1 cellular context compared by ENCODE assay signal in the genomic region with DNA sequence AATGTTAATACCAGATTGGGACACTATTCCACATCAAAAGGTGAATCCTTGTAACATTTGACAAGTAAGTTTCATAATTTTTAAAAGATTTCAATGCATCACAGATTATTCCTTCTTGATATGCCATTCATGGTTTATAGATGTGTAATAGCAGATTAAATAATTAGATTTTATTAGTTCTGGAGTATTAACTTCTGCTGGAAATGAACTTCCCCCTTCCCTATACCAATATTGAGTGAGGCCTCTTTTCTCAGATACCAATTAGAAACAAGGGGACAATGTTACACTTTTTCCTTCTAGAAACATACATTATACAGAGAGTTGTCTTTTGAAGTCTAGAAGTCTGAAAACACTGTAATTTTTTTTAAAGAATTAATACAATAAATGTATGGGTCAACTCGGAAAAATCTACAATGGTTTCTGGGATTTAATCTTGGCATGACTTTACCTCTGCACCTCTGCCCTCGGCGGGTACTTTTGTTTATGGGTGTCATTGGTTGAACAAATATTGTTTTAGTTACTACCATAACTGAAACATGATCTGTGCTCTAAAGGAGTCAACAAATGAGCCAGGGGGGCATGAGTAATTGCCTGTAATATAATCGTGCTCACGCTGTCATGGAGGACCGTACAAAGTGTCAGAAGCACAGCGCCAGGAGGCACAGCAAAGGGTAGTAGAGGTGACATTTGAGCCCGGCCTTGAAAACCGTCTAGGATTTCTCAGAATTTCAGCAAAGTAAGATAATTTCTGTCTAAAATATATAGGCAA.
TF ChIP-seq lines count a peak whose summit lies in the region.

No MANE protein-coding gene starts in this region.

TF ChIP-seq in HEK293, 187 proteins besides CTCF, POLR2A, EP300 and RAD21 (continued from another document and continues in another):
- TF ChIP-seq IKZF3 (tag by site-specific recombination; IDR thresholded peaks at IDR 0.05) (0 out of 2 replicates have a peak, but pooled peaks have one; percentile 46), YY1 (tag by site-specific recombination; IDR thresholded peaks at IDR 0.05) (0 out of 2 replicates have a peak, but pooled peaks have one; percentile 40), ZNF747 (tag by site-specific recombination; IDR thresholded peaks at IDR 0.05) (no peak), ZNF670 (tag by site-specific recombination; IDR thresholded peaks at IDR 0.05; ENCODE audit: low read depth) (no peak), GLIS1 (tag by site-specific recombination; IDR thresholded peaks at IDR 0.05) (peak; percentile 94), BCL11A (tag by site-specific recombination; IDR thresholded peaks at IDR 0.05; ENCODE audit: low read depth) (peak; percentile 94; the same call in 1 of the 2 replicates), ZNF530 (tag by site-specific recombination; IDR thresholded peaks at IDR 0.05; ENCODE audit: low read depth) (no peak), ZNF423 (tag by site-specific recombination; IDR thresholded peaks at IDR 0.05) (no peak), HOXA7 (CRISPR knock-in tag; IDR thresholded peaks at IDR 0.05; ENCODE audit: borderline replicate concordance) (no peak), ZNF214 (tag by site-specific recombination; IDR thresholded peaks at IDR 0.05; ENCODE audit: borderline replicate concordance) (no peak), SALL2 (tag by site-specific recombination; IDR thresholded peaks at IDR 0.05; ENCODE audit: borderline replicate concordance) (no peak), ZNF426 (tag by site-specific recombination; IDR thresholded peaks at IDR 0.05) (no peak), ZNF549 (tag by site-specific recombination; IDR thresholded peaks at IDR 0.05) (no peak), HOXC10 (CRISPR knock-in tag; IDR thresholded peaks at IDR 0.05) (no peak), GLI2 (tag by site-specific recombination; IDR thresholded peaks at IDR 0.05; ENCODE audit: borderline replicate concordance, low read depth) (no peak), SETDB1 (IDR thresholded peaks at IDR 0.05; ENCODE audit: insufficient read length, low read length) (no peak), ZNF175 (tag by site-specific recombination; IDR thresholded peaks at IDR 0.05) (no peak), ZNF146 (tag by site-specific recombination; IDR thresholded peaks at IDR 0.05) (no peak), ZNF169 (tag by site-specific recombination; IDR thresholded peaks at IDR 0.05) (no peak), ZSCAN30 (tag by site-specific recombination; IDR thresholded peaks at IDR 0.05) (peak; percentile 86), OSR2 (tag by site-specific recombination; IDR thresholded peaks at IDR 0.05) (peak; percentile 93), ZBTB7A (tag by site-specific recombination; IDR thresholded peaks at IDR 0.05; ENCODE audit: low read depth) (no peak), KLF8 (tag by site-specific recombination; IDR thresholded peaks at IDR 0.05) (peak; percentile 36; the same call in 1 of the 2 replicates), ZBTB8A (tag by site-specific recombination; IDR thresholded peaks at IDR 0.05) (peak; percentile 38; the same call in 1 of the 2 replicates), ZNF639 (tag by site-specific recombination; IDR thresholded peaks at IDR 0.05) (peak; percentile 34; the same call in 1 of the 2 replicates), ZBTB1 (tag by site-specific recombination; IDR thresholded peaks at IDR 0.05) (no peak), ZNF692 (tag by site-specific recombination; IDR thresholded peaks at IDR 0.05) (no peak), ZSCAN16 (tag by site-specific recombination; IDR thresholded peaks at IDR 0.05) (no peak), WT1 (tag by site-specific recombination; IDR thresholded peaks at IDR 0.05) (peak; percentile 88), ZNF174 (tag by site-specific recombination; IDR thresholded peaks at IDR 0.05) (no peak), TCF7L2 (IDR thresholded peaks at IDR 0.05; ENCODE audit: borderline replicate concordance, low read depth, low read length) (peak; percentile 68), ZNF350 (tag by site-specific recombination; IDR thresholded peaks at IDR 0.05) (no peak), PATZ1 (tag by site-specific recombination; IDR thresholded peaks at IDR 0.05) (peak; percentile 71), ZBTB48 (tag by site-specific recombination; IDR thresholded peaks at IDR 0.05) (no peak), ZNF501 (tag by site-specific recombination; IDR thresholded peaks at IDR 0.05) (no peak), ZNF324 (tag by site-specific recombination; IDR thresholded peaks at IDR 0.05) (no peak), AEBP2 (tag by site-specific recombination; IDR thresholded peaks at IDR 0.05; ENCODE audit: borderline replicate concordance) (no peak), ZIC2 (tag by site-specific recombination; IDR thresholded peaks at IDR 0.05) (peak; percentile 52), ZNF354C (tag by site-specific recombination; IDR thresholded peaks at IDR 0.05; ENCODE audit: borderline replicate concordance, low read depth) (no peak), ZNF548 (tag by site-specific recombination; IDR thresholded peaks at IDR 0.05) (no peak), ZNF335 (tag by site-specific recombination; conservative IDR thresholded peaks at IDR 0.05) (peak; percentile 33; the same call in 1 of the 2 replicates), SCRT1 (tag by site-specific recombination; IDR thresholded peaks at IDR 0.05; ENCODE audit: borderline replicate concordance) (no peak), ZNF488 (tag by site-specific recombination; IDR thresholded peaks at IDR 0.05) (no peak)
- TF ChIP-seq, protein P1, sequence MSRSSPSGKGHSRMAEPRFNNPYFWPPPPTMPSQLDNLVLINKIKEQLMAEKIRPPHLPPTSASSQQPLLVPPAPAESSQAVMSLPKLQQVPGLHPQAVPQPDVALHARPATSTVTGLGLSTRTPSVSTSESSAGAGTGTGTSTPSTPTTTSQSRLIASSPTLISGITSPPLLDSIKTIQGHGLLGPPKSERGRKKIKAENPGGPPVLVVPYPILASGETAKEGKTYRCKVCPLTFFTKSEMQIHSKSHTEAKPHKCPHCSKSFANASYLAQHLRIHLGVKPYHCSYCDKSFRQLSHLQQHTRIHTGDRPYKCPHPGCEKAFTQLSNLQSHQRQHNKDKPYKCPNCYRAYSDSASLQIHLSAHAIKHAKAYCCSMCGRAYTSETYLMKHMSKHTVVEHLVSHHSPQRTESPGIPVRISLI (tag by site-specific recombination; IDR thresholded peaks at IDR 0.05) = no peak
- TF ChIP-seq, protein P2, sequence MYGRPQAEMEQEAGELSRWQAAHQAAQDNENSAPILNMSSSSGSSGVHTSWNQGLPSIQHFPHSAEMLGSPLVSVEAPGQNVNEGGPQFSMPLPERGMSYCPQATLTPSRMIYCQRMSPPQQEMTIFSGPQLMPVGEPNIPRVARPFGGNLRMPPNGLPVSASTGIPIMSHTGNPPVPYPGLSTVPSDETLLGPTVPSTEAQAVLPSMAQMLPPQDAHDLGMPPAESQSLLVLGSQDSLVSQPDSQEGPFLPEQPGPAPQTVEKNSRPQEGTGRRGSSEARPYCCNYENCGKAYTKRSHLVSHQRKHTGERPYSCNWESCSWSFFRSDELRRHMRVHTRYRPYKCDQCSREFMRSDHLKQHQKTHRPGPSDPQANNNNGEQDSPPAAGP (tag by site-specific recombination; IDR thresholded peaks at IDR 0.05) = 0 out of 2 replicates have a peak, but pooled peaks have one; percentile 69
- TF ChIP-seq, protein P3, sequence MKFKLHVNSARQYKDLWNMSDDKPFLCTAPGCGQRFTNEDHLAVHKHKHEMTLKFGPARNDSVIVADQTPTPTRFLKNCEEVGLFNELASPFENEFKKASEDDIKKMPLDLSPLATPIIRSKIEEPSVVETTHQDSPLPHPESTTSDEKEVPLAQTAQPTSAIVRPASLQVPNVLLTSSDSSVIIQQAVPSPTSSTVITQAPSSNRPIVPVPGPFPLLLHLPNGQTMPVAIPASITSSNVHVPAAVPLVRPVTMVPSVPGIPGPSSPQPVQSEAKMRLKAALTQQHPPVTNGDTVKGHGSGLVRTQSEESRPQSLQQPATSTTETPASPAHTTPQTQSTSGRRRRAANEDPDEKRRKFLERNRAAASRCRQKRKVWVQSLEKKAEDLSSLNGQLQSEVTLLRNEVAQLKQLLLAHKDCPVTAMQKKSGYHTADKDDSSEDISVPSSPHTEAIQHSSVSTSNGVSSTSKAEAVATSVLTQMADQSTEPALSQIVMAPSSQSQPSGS (tag by site-specific recombination; IDR thresholded peaks at IDR 0.05; ENCODE audit: low read depth) = peak; percentile 36; the same call in 1 of the 2 replicates
- TF ChIP-seq, protein P4, sequence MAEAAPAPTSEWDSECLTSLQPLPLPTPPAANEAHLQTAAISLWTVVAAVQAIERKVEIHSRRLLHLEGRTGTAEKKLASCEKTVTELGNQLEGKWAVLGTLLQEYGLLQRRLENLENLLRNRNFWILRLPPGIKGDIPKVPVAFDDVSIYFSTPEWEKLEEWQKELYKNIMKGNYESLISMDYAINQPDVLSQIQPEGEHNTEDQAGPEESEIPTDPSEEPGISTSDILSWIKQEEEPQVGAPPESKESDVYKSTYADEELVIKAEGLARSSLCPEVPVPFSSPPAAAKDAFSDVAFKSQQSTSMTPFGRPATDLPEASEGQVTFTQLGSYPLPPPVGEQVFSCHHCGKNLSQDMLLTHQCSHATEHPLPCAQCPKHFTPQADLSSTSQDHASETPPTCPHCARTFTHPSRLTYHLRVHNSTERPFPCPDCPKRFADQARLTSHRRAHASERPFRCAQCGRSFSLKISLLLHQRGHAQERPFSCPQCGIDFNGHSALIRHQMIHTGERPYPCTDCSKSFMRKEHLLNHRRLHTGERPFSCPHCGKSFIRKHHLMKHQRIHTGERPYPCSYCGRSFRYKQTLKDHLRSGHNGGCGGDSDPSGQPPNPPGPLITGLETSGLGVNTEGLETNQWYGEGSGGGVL (tag by site-specific recombination; IDR thresholded peaks at IDR 0.05) = 0 out of 2 replicates have a peak, but pooled peaks have one; percentile 16
- TF ChIP-seq, protein P5, sequence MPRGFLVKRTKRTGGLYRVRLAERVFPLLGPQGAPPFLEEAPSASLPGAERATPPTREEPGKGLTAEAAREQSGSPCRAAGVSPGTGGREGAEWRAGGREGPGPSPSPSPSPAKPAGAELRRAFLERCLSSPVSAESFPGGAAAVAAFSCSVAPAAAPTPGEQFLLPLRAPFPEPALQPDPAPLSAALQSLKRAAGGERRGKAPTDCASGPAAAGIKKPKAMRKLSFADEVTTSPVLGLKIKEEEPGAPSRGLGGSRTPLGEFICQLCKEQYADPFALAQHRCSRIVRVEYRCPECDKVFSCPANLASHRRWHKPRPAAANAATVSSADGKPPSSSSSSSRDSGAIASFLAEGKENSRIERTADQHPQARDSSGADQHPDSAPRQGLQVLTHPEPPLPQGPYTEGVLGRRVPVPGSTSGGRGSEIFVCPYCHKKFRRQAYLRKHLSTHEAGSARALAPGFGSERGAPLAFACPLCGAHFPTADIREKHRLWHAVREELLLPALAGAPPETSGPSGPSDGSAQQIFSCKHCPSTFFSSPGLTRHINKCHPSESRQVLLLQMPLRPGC (tag by site-specific recombination; IDR thresholded peaks at IDR 0.05) = peak; percentile 86; the same call in 1 of the 2 replicates
- TF ChIP-seq, protein P6, sequence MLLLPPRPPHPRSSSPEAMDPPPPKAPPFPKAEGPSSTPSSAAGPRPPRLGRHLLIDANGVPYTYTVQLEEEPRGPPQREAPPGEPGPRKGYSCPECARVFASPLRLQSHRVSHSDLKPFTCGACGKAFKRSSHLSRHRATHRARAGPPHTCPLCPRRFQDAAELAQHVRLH (tag by site-specific recombination; IDR thresholded peaks at IDR 0.05) = peak; percentile 85
